Comparison of ENCODE assay signal across 9 cellular contexts in genomic region chr14:91115986-91116385, GRCh38. TPM values are rescaled to one million over a fixed set of nuclear protein-coding genes. Genes with fewer than 3 reads are reported as not detected.
A peak's percentile ranks its signal among the peaks of the same experiment; 100 is the strongest.
DNase-seq lines count a peak whose midpoint lies in the region; TF ChIP-seq lines count a peak whose summit lies in the region.
"Had no signal": no experiment of that assay in that cellular context is flagged by ENCODE, and none has a peak within 500 bp of the region (broad histone marks: within the 10 kb centered on the region; RNA-seq: fewer than 3 reads in every experiment).

No MANE protein-coding gene starts in this region.

- TF ChIP-seq CTCF in GM12864 (IDR thresholded peaks at IDR 0.05; ENCODE audit: low read depth, low read length, missing control alignments) (no peak), esophagus muscularis mucosa (IDR thresholded peaks at IDR 0.05) (no peak)

- H3K9me3 ChIP-seq in esophagus muscularis mucosa (no peaks in the 10 kb centered on the region), skeletal muscle satellite cell (replicated peaks; ENCODE audit: low read length) (no peaks in the 10 kb centered on the region)

- peak overlapping the region; percentile 96 for H3K4me2 ChIP-seq in skeletal muscle satellite cell (ENCODE audit: low read length)

- peak overlapping the region; percentile 91 to 98 (median 94) for H3K27ac ChIP-seq in esophagus muscularis mucosa (replicated peaks in 1 of 4)

- peak overlapping the region; percentile 75 for H3K4me3 ChIP-seq in GM12864 (ENCODE audit: low read depth, low read length)
- peak overlapping the region; percentile 64 to 77 (median 68) for H3K4me3 ChIP-seq in esophagus muscularis mucosa
- peak overlapping the region; percentile 78 for H3K4me3 ChIP-seq in skeletal muscle satellite cell (ENCODE audit: low read length)

- no peak for TF ChIP-seq POLR2A in esophagus muscularis mucosa (IDR thresholded peaks at IDR 0.05; ENCODE audit: low read depth)

- DNase-seq in GM12864 (ENCODE audit: low read depth) (no peak), RPMI7951 (ENCODE audit: low read depth) (peak; percentile 33), esophagus muscularis mucosa (ENCODE audit: extremely low spot score) (no peak), amniotic stem cell (lab: John Stamatoyannopoulos, UW) (no peak), COR-L47 (lab: John Stamatoyannopoulos, UW) (no peak)
- DNase-seq in stimulated activated naive CD4-positive, alpha-beta T cell (lab: John Stamatoyannopoulos, UW), result no peak
- no peak for DNase-seq in stimulated activated CD4-positive, alpha-beta T cell treated with anti-CD3 and anti-CD28 coated beads, Interleukin-4, amount 100 ng/mL, for 24 hours
- DNase-seq: NCI-H146 had no signal

- H3K36me3 ChIP-seq in esophagus muscularis mucosa, result peaks cover 0 to 6% (median 1%) of the 10 kb centered on the region in 4 donors
- no peaks in the 10 kb centered on the region for H3K36me3 ChIP-seq in skeletal muscle satellite cell (ENCODE audit: insufficient read depth, low read length)

- H3K4me1 ChIP-seq in esophagus muscularis mucosa (peaks cover 49 to 95% (median 87%) of the 10 kb centered on the region in 4 donors), skeletal muscle satellite cell (ENCODE audit: control insufficient read depth, insufficient read depth, low read length) (peaks cover 43% of the 10 kb centered on the region)

- WGBS in esophagus muscularis mucosa, result 46% methylated on average over 2 of the region's 2 CpGs

- H3K27me3 ChIP-seq in esophagus muscularis mucosa (no peaks in the 10 kb centered on the region), skeletal muscle satellite cell (ENCODE audit: control insufficient read depth, insufficient read depth, low read length) (no peaks in the 10 kb centered on the region)

- TF ChIP-seq EP300 in esophagus muscularis mucosa (IDR thresholded peaks at IDR 0.05), result no peak

- H3K9ac ChIP-seq in skeletal muscle satellite cell (ENCODE audit: low read depth, low read length), result peak overlapping the region; percentile 82

- intact Hi-C loops in esophagus muscularis mucosa (cut with DNase I), result no loop called here

RNA-seq across cellular contexts. Expression of gene DGLUCY, which starts 2.1 kb away (rescaled TPM):
- total RNA-seq in RPMI7951 (2014; rRNA removed; shearing (Covaris generic)), result 13.6 and 15.6 TPM in 2 replicates
- 10 to 100 TPM; 47.2 to 88.2 (median 66.5) TPM for total RNA-seq in esophagus muscularis mucosa
- total RNA-seq in skeletal muscle satellite cell (2012; rRNA removed), result 32.2 and 33.9 TPM in 2 replicates

RNA-seq across cellular contexts. Expression of gene RPS6KA5, which starts 55.5 kb away (rescaled TPM):
- total RNA-seq in RPMI7951 (2014; rRNA removed; shearing (Covaris generic)), result 1.7 and 2.3 TPM in 2 replicates
- 10 to 100 TPM; 30.8 to 40.6 (median 35.0) TPM for total RNA-seq in esophagus muscularis mucosa
- 0.44 and 0.51 TPM in 2 replicates for total RNA-seq in skeletal muscle satellite cell (2012; rRNA removed)
